23 cellular contexts compared by ENCODE assay signal in genomic region chr10:47205199-47205598, GRCh38.
"Had no signal": no experiment of that assay in that cellular context is flagged by ENCODE, and none has a peak within 500 bp of the region (broad histone marks: within the 10 kb centered on the region; RNA-seq: fewer than 3 reads in every experiment).

No MANE protein-coding gene starts in this region.

- H3K4me3 Mint-ChIP-seq: naive B cell; neural crest cell; stimulated activated naive B cell treated with anti-CD40 and anti-IgM and Interleukin-4, amounts not matched to agents 10 μg/mL and 1 μg/mL and 100 μg/mL, for 72 hours had no signal

- ATAC-seq: gastroesophageal sphincter; left lobe of liver; stimulated activated naive B cell treated with anti-CD40 and anti-IgM and Interleukin-4, amounts not matched to agents 10 μg/mL and 1 μg/mL and 100 μg/mL, for 72 hours had no signal

- H3K27ac ChIP-seq: dorsolateral prefrontal cortex, epithelial cell of prostate, esophagus muscularis mucosa, gastroesophageal sphincter, sigmoid colon, skin epidermis, suprapubic skin, tibial artery, upper lobe of left lung, vagina had no signal

- H3K36me3 ChIP-seq: esophagus muscularis mucosa, gastroesophageal sphincter, sigmoid colon, suprapubic skin, tibial artery, upper lobe of left lung, vagina had no signal

- H3K27ac Mint-ChIP-seq: naive B cell; stimulated activated naive B cell treated with anti-CD40 and anti-IgM and Interleukin-4, amounts not matched to agents 10 μg/mL and 1 μg/mL and 100 μg/mL, for 72 hours had no signal

- H3K4me1 Mint-ChIP-seq: naive B cell had no signal

- H3K9me3 ChIP-seq: esophagus muscularis mucosa, sigmoid colon, suprapubic skin, tibial artery, vagina had no signal

- H3K27me3 ChIP-seq: dorsolateral prefrontal cortex, esophagus muscularis mucosa, gastroesophageal sphincter, sigmoid colon, suprapubic skin, tibial artery, upper lobe of left lung, vagina had no signal

- H3K4me1 ChIP-seq: esophagus muscularis mucosa, gastroesophageal sphincter, sigmoid colon, suprapubic skin, tibial artery, upper lobe of left lung, vagina had no signal

- H3K27me3 Mint-ChIP-seq: naive B cell; stimulated activated naive B cell treated with anti-CD40 and anti-IgM and Interleukin-4, amounts not matched to agents 10 μg/mL and 1 μg/mL and 100 μg/mL, for 72 hours had no signal

- DNase-seq: cortex of kidney; dorsolateral prefrontal cortex; effector memory CD4-positive, alpha-beta T cell; foreskin fibroblast; glutamatergic neuron; islet precursor cell; mesendoderm; naive B cell; posterior cingulate gyrus; sigmoid colon; stimulated activated CD4-positive, alpha-beta T cell treated with anti-CD3 and anti-CD28 coated beads, Interleukin-2, amount 100 ng/mL, for 24 hours; stimulated activated CD4-positive, alpha-beta T cell treated with anti-CD3 and anti-CD28 coated beads, Interleukin-4, amount 100 ng/mL, for 4 hours; stimulated activated naive B cell treated with anti-CD40 and anti-IgM and Interleukin-4, amounts not matched to agents 10 μg/mL and 1 μg/mL and 100 μg/mL, for 72 hours; tibial artery; upper lobe of left lung had no signal

- H3K4me3 ChIP-seq: dorsolateral prefrontal cortex, esophagus muscularis mucosa, gastroesophageal sphincter, sigmoid colon, skin epidermis, suprapubic skin, tibial artery, upper lobe of left lung, vagina had no signal
